Comparison of ENCODE assay signal across 1 cellular context in genomic region chr16:16073884-16074781, GRCh38.
TF ChIP-seq lines count a peak whose summit lies in the region.

No MANE protein-coding gene starts in this region.

TF ChIP-seq in HepG2, 621 proteins besides CTCF, POLR2A, EP300 and RAD21 (continued from another document):
- TF ChIP-seq, protein P1, sequence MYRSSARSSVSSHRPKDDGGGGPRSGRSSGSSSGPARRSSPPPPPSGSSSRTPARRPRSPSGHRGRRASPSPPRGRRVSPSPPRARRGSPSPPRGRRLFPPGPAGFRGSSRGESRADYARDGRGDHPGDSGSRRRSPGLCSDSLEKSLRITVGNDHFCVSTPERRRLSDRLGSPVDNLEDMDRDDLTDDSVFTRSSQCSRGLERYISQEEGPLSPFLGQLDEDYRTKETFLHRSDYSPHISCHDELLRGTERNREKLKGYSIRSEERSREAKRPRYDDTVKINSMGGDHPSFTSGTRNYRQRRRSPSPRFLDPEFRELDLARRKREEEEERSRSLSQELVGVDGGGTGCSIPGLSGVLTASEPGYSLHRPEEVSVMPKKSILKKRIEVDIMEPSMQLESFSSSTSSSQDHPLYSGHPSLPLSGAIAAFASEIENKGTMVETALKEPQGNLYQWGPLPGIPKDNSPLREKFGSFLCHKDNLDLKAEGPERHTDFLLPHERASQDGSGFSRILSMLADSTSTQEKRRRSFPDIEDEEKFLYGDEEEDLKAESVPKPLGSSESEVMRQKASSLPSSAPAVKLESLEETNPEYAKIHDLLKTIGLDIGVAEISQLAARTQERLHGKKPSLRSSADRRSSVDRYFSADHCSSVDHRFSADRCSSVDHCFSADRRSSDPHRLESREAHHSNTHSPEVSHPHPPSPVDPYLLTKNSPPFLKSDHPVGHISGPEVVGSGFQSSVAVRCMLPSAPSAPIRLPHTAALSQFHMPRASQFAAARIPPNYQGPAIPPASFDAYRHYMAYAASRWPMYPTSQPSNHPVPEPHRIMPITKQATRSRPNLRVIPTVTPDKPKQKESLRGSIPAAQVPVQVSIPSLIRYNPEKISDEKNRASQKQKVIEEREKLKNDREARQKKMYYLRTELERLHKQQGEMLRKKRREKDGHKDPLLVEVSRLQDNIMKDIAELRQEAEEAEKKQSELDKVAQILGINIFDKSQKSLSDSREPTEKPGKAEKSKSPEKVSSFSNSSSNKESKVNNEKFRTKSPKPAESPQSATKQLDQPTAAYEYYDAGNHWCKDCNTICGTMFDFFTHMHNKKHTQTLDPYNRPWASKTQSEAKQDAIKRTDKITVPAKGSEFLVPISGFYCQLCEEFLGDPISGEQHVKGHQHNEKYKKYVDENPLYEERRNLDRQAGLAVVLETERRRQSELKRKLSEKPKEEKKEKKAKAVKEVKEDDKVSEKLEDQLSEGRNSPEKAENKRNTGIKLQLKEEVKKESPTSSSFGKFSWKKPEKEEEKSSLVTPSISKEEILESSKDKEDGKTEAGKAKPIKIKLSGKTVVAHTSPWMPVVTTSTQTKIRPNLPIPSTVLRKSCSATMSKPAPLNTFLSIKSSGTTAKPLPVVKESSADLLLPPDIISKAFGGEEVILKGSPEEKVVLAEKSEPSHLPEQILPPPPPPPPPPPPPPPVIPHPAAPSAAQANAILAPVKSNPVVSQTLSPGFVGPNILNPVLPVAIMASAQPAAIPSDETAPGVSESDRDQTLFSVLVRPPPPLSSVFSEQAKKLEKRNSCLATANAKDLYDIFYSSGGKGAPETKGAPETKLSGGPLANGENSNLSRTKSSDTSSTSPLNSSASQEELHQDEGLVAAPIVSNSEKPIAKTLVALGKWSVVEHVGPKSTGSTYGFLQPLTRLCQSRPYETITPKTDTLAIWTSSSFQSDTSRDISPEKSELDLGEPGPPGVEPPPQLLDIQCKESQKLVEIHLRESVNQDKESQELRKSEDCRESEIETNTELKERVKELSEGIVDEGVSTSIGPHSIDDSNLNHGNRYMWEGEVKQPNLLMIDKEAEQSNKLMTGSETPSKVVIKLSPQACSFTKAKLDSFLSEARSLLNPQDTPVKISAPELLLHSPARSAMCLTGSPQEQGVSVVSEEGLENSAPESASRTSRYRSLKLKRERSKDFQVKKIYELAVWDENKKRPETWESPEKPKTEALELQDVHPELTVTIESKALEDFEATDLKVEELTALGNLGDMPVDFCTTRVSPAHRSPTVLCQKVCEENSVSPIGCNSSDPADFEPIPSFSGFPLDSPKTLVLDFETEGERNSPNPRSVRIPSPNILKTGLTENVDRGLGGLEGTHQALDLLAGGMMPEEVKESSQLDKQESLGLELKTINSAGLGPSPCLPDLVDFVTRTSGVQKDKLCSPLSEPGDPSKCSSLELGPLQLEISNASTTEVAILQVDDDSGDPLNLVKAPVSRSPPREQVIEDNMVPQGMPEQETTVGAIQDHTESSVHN (CRISPR knock-in tag; IDR thresholded peaks at IDR 0.05): 0 out of 2 replicates have a peak, but pooled peaks have one; percentile 39
- TF ChIP-seq HNF1A (IDR thresholded peaks at IDR 0.05; ENCODE audit: low read depth) (no peak), HNF1A (CRISPR knock-in tag; IDR thresholded peaks at IDR 0.05; ENCODE audit: borderline replicate concordance) (0 out of 2 replicates have a peak, but pooled peaks have one; percentile 35), NRL (CRISPR knock-in tag; IDR thresholded peaks at IDR 0.05; ENCODE audit: borderline replicate concordance) (peak; percentile 28; the same call in 1 of the 2 replicates), ZNF7 (CRISPR knock-in tag; IDR thresholded peaks at IDR 0.05) (no peak), PATZ1 (CRISPR knock-in tag; IDR thresholded peaks at IDR 0.05) (peak; percentile 45; the same call in 1 of the 2 replicates), SOX13 (IDR thresholded peaks at IDR 0.05) (no peak), SOX13 (CRISPR knock-in tag; conservative IDR thresholded peaks at IDR 0.05 in 1 of 2, IDR thresholded peaks at IDR 0.05 in 1 of 2) (no peak), ZNF782 (CRISPR knock-in tag; IDR thresholded peaks at IDR 0.05; ENCODE audit: borderline replicate concordance) (peak; percentile 60; the same call in 1 of the 2 replicates), EZH2 (conservative IDR thresholded peaks at IDR 0.05; ENCODE audit: low read depth, low read length) (no peak), ZZZ3 (CRISPR knock-in tag; IDR thresholded peaks at IDR 0.05; ENCODE audit: borderline replicate concordance) (peak; percentile 37; the same call in 1 of the 2 replicates)
- TF ChIP-seq, protein P2, sequence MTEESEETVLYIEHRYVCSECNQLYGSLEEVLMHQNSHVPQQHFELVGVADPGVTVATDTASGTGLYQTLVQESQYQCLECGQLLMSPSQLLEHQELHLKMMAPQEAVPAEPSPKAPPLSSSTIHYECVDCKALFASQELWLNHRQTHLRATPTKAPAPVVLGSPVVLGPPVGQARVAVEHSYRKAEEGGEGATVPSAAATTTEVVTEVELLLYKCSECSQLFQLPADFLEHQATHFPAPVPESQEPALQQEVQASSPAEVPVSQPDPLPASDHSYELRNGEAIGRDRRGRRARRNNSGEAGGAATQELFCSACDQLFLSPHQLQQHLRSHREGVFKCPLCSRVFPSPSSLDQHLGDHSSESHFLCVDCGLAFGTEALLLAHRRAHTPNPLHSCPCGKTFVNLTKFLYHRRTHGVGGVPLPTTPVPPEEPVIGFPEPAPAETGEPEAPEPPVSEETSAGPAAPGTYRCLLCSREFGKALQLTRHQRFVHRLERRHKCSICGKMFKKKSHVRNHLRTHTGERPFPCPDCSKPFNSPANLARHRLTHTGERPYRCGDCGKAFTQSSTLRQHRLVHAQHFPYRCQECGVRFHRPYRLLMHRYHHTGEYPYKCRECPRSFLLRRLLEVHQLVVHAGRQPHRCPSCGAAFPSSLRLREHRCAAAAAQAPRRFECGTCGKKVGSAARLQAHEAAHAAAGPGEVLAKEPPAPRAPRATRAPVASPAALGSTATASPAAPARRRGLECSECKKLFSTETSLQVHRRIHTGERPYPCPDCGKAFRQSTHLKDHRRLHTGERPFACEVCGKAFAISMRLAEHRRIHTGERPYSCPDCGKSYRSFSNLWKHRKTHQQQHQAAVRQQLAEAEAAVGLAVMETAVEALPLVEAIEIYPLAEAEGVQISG (CRISPR knock-in tag; IDR thresholded peaks at IDR 0.05): 0 out of 2 replicates have a peak, but pooled peaks have one; percentile 30
- TF ChIP-seq, protein P3, sequence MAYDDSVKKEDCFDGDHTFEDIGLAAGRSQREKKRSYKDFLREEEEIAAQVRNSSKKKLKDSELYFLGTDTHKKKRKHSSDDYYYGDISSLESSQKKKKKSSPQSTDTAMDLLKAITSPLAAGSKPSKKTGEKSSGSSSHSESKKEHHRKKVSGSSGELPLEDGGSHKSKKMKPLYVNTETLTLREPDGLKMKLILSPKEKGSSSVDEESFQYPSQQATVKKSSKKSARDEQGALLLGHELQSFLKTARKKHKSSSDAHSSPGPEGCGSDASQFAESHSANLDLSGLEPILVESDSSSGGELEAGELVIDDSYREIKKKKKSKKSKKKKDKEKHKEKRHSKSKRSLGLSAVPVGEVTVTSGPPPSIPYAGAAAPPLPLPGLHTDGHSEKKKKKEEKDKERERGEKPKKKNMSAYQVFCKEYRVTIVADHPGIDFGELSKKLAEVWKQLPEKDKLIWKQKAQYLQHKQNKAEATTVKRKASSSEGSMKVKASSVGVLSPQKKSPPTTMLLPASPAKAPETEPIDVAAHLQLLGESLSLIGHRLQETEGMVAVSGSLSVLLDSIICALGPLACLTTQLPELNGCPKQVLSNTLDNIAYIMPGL (CRISPR knock-in tag; IDR thresholded peaks at IDR 0.05; ENCODE audit: borderline replicate concordance in 1 of 2, low read depth in 1 of 2): 0 out of 4 replicates have a peak, but pooled peaks of 1 of the 2 experiments have one; percentile 17
- TF ChIP-seq, protein P4, sequence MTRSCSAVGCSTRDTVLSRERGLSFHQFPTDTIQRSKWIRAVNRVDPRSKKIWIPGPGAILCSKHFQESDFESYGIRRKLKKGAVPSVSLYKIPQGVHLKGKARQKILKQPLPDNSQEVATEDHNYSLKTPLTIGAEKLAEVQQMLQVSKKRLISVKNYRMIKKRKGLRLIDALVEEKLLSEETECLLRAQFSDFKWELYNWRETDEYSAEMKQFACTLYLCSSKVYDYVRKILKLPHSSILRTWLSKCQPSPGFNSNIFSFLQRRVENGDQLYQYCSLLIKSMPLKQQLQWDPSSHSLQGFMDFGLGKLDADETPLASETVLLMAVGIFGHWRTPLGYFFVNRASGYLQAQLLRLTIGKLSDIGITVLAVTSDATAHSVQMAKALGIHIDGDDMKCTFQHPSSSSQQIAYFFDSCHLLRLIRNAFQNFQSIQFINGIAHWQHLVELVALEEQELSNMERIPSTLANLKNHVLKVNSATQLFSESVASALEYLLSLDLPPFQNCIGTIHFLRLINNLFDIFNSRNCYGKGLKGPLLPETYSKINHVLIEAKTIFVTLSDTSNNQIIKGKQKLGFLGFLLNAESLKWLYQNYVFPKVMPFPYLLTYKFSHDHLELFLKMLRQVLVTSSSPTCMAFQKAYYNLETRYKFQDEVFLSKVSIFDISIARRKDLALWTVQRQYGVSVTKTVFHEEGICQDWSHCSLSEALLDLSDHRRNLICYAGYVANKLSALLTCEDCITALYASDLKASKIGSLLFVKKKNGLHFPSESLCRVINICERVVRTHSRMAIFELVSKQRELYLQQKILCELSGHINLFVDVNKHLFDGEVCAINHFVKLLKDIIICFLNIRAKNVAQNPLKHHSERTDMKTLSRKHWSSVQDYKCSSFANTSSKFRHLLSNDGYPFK (CRISPR knock-in tag; IDR thresholded peaks at IDR 0.05; ENCODE audit: borderline replicate concordance): 0 out of 2 replicates have a peak, but pooled peaks have one; percentile 31
- TF ChIP-seq, protein P5, sequence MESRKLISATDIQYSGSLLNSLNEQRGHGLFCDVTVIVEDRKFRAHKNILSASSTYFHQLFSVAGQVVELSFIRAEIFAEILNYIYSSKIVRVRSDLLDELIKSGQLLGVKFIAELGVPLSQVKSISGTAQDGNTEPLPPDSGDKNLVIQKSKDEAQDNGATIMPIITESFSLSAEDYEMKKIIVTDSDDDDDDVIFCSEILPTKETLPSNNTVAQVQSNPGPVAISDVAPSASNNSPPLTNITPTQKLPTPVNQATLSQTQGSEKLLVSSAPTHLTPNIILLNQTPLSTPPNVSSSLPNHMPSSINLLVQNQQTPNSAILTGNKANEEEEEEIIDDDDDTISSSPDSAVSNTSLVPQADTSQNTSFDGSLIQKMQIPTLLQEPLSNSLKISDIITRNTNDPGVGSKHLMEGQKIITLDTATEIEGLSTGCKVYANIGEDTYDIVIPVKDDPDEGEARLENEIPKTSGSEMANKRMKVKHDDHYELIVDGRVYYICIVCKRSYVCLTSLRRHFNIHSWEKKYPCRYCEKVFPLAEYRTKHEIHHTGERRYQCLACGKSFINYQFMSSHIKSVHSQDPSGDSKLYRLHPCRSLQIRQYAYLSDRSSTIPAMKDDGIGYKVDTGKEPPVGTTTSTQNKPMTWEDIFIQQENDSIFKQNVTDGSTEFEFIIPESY (CRISPR knock-in tag; IDR thresholded peaks at IDR 0.05): peak; percentile 49
